Comparison of ENCODE assay signal across 1 cellular context in genomic region chr12:123384994-123385376, GRCh38.
TF ChIP-seq lines count a peak whose summit lies in the region.

No MANE protein-coding gene starts in this region.

TF ChIP-seq in H1, 55 proteins besides CTCF, POLR2A, EP300 and RAD21:
- TF ChIP-seq CEBPB (IDR thresholded peaks at IDR 0.05; ENCODE audit: low read depth, low read length) (peak; percentile 77; the same call in 1 of the 2 replicates), CTBP2 (IDR thresholded peaks at IDR 0.05; ENCODE audit: borderline replicate concordance, insufficient read depth, insufficient read length, low read length) (no peak), EGR1 (IDR thresholded peaks at IDR 0.05; ENCODE audit: borderline replicate concordance, low read depth, low read length) (no peak)
TF ChIP-seq in H1: peak in this region for 1.
